In the genomic region with DNA sequence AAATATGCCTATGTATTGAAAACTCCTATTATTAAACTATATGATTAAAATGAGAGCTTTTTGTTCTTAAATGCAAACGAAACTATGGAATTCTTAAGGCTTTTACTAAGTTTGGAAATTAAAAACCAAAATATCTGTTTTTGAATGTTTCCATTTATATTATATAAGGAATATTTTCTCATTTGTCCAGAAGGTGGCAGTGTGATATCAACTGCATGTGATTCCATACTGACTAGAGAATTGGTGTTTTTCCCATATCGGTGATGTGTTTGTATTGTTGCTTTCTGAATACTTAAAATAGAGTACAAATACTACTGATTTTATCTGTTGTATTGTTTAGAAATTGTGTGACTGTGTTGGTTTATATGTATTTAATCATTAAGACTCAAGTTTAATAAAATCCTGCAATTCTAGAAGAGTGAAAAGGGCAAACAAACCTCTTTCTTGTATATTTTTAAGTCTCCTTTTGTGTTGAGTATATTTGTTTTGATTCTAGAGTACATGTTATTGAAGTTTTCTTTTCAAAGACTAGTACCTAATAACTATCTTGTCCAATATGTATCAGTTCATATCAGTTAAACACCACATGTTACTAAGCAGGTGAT, we compare ENCODE assay signal across 8 cellular contexts.
DNase-seq lines count a peak whose midpoint lies in the region; ATAC-seq and TF ChIP-seq lines count a peak whose summit lies in the region.

No MANE protein-coding gene starts in this region.

- H2AFZ ChIP-seq in SU-DHL-6 (ENCODE audit: low read depth, low read length, severe bottlenecking) (no peak overlapping the region), smooth muscle cell (ENCODE audit: low read depth) (peak overlapping the region; percentile 56)

- H3K9me3 ChIP-seq in SU-DHL-6 (ENCODE audit: insufficient read depth, low read length) (no peaks in the 10 kb centered on the region), smooth muscle cell (replicated peaks; ENCODE audit: low read depth) (no peaks in the 10 kb centered on the region)

- 3% methylated on average over 2 of the region's 2 CpGs for WGBS in smooth muscle cell (ENCODE audit: low lambda C conversion rate)

- H4K20me1 ChIP-seq in SU-DHL-6 (ENCODE audit: low read depth, low read length), result no peaks in the 10 kb centered on the region
- H4K20me1 ChIP-seq in smooth muscle cell (ENCODE audit: low read depth), result no peaks in the 10 kb centered on the region

- peak; percentile 78 for TF ChIP-seq CTCF in LNCAP (IDR thresholded peaks at IDR 0.05)
- TF ChIP-seq CTCF in SU-DHL-6 (IDR thresholded peaks at IDR 0.05; ENCODE audit: insufficient read depth, low read length, poor library complexity, severe bottlenecking), result peak; percentile 85
- TF ChIP-seq CTCF in smooth muscle cell (IDR thresholded peaks at IDR 0.05; ENCODE audit: borderline replicate concordance, insufficient read depth, poor library complexity, severe bottlenecking), result peak; percentile 73

- H3K27me3 Mint-ChIP-seq in activated T-helper 1 cell treated with anti-CD3 and anti-CD28 coated beads, Interleukin-12 subunit alpha, Interleukin-12 subunit beta, Interleukin-2, Interleukin-4 antibody, amounts not matched to agents 30 ng/mL and 10 ng/mL and 1 ng/mL, durations not matched to agents 14 hours and 24 hours and 36 hours (ENCODE audit: insufficient read depth), result peaks cover 3% of the 10 kb centered on the region

- intact Hi-C loops in activated T-helper 1 cell treated with anti-CD3 and anti-CD28 coated beads, Interleukin-12 subunit alpha, Interleukin-12 subunit beta, Interleukin-2, Interleukin-4 antibody, amounts not matched to agents 30 ng/mL and 10 ng/mL and 1 ng/mL, durations not matched to agents 14 hours and 24 hours and 36 hours (cut with micrococcal nuclease), result loop anchor here (1.0 to 2.0 kb wide), 2 partner anchors 260 to 1589 kb away; no protein-coding TSS in a partner anchor

- H3K9me2 ChIP-seq in SU-DHL-6 (replicated peaks; ENCODE audit: insufficient read depth, low read length), result no peaks in the 10 kb centered on the region

- no peaks in the 10 kb centered on the region for H3K4me1 ChIP-seq in smooth muscle cell (ENCODE audit: low read depth)

- no peaks in the 10 kb centered on the region for H3K4me1 Mint-ChIP-seq in activated T-helper 1 cell treated with anti-CD3 and anti-CD28 coated beads, Interleukin-12 subunit alpha, Interleukin-12 subunit beta, Interleukin-2, Interleukin-4 antibody, amounts not matched to agents 30 ng/mL and 10 ng/mL and 1 ng/mL, durations not matched to agents 14 hours and 24 hours and 36 hours (ENCODE audit: low read depth)

- no peaks in the 10 kb centered on the region for H3F3A ChIP-seq in SU-DHL-6 (ENCODE audit: insufficient read depth)
- H3F3A ChIP-seq in smooth muscle cell (ENCODE audit: low read depth), result no peaks in the 10 kb centered on the region

- H3K27ac Mint-ChIP-seq in activated T-helper 1 cell treated with anti-CD3 and anti-CD28 coated beads, Interleukin-12 subunit alpha, Interleukin-12 subunit beta, Interleukin-2, Interleukin-4 antibody, amounts not matched to agents 30 ng/mL and 10 ng/mL and 1 ng/mL, durations not matched to agents 14 hours and 24 hours and 36 hours, result no peak overlapping the region

- no peak overlapping the region for H3K9ac ChIP-seq in SU-DHL-6 (ENCODE audit: low read length)
- H3K9ac ChIP-seq in smooth muscle cell (ENCODE audit: low read depth), result no peak overlapping the region

- H3K4me2 ChIP-seq in SU-DHL-6 (ENCODE audit: low read depth, low read length, poor library complexity, severe bottlenecking) (no peak overlapping the region), smooth muscle cell (peak overlapping the region; percentile 23)

- ATAC-seq in GM19395 (IDR thresholded peaks at IDR 0.05; ENCODE audit: unreplicated experiment) (peak; percentile 74), GM21737 (IDR thresholded peaks at IDR 0.05; ENCODE audit: unreplicated experiment) (no peak)

- no peak overlapping the region for H3K4me3 Mint-ChIP-seq in activated T-helper 1 cell treated with anti-CD3 and anti-CD28 coated beads, Interleukin-12 subunit alpha, Interleukin-12 subunit beta, Interleukin-2, Interleukin-4 antibody, amounts not matched to agents 30 ng/mL and 10 ng/mL and 1 ng/mL, durations not matched to agents 14 hours and 24 hours and 36 hours

- H3K36me3 ChIP-seq in SU-DHL-6 (ENCODE audit: low read length) (no peaks in the 10 kb centered on the region), smooth muscle cell (ENCODE audit: low read depth) (no peaks in the 10 kb centered on the region)

- H3K27me3 ChIP-seq in SU-DHL-6 (ENCODE audit: low read length) (no peaks in the 10 kb centered on the region), smooth muscle cell (ENCODE audit: low read depth) (no peaks in the 10 kb centered on the region)

- DNase-seq in D341Med (ENCODE audit: low spot score) (peak; percentile 29), glomerular endothelial cell (ENCODE audit: extremely low read depth, low read depth, low spot score) (peak; percentile 50), smooth muscle cell (lab: John Stamatoyannopoulos, UW; ENCODE audit: unreplicated experiment) (no peak)
- DNase-seq in activated T-helper 1 cell treated with anti-CD3 and anti-CD28 coated beads, Interleukin-12 subunit alpha, Interleukin-12 subunit beta, Interleukin-2, Interleukin-4 antibody, amounts not matched to agents 30 ng/mL and 10 ng/mL and 1 ng/mL, durations not matched to agents 14 hours and 24 hours and 36 hours (ENCODE audit: low spot score), result no peak

- no peaks in the 10 kb centered on the region for H3K36me3 Mint-ChIP-seq in activated T-helper 1 cell treated with anti-CD3 and anti-CD28 coated beads, Interleukin-12 subunit alpha, Interleukin-12 subunit beta, Interleukin-2, Interleukin-4 antibody, amounts not matched to agents 30 ng/mL and 10 ng/mL and 1 ng/mL, durations not matched to agents 14 hours and 24 hours and 36 hours (ENCODE audit: low read depth)

- H3K4me3 ChIP-seq in SU-DHL-6 (ENCODE audit: insufficient read depth, low read length, poor library complexity, severe bottlenecking) (no peak overlapping the region), smooth muscle cell (no peak overlapping the region)

- H3K79me2 ChIP-seq in SU-DHL-6 (ENCODE audit: insufficient read depth, low read length) (no peaks in the 10 kb centered on the region), smooth muscle cell (ENCODE audit: low read depth) (no peaks in the 10 kb centered on the region)

- no peaks in the 10 kb centered on the region for H3K9me3 Mint-ChIP-seq in activated T-helper 1 cell treated with anti-CD3 and anti-CD28 coated beads, Interleukin-12 subunit alpha, Interleukin-12 subunit beta, Interleukin-2, Interleukin-4 antibody, amounts not matched to agents 30 ng/mL and 10 ng/mL and 1 ng/mL, durations not matched to agents 14 hours and 24 hours and 36 hours

- H3K27ac ChIP-seq in SU-DHL-6 (ENCODE audit: low read depth, low read length) (no peak overlapping the region), smooth muscle cell (ENCODE audit: low read depth) (no peak overlapping the region)

Comparison
In these comparisons a context has a peak if more than half of its experiments do, and no peak if none do; other contexts are left out.
1. DNase-seq: peak in D341Med (single experiment) and glomerular endothelial cell (single experiment); none in smooth muscle cell (single experiment) and activated T-helper 1 cell treated with anti-CD3 and anti-CD28 coated beads, Interleukin-12 subunit alpha, Interleukin-12 subunit beta, Interleukin-2, Interleukin-4 antibody, amounts not matched to agents 30 ng/mL and 10 ng/mL and 1 ng/mL, durations not matched to agents 14 hours and 24 hours and 36 hours (single experiment).
2. Peak in every context shown above with its lines, with median percentiles within 50 percentile points of each other: CTCF ChIP-seq.